29 cellular contexts compared by ENCODE assay signal in the genomic region with DNA sequence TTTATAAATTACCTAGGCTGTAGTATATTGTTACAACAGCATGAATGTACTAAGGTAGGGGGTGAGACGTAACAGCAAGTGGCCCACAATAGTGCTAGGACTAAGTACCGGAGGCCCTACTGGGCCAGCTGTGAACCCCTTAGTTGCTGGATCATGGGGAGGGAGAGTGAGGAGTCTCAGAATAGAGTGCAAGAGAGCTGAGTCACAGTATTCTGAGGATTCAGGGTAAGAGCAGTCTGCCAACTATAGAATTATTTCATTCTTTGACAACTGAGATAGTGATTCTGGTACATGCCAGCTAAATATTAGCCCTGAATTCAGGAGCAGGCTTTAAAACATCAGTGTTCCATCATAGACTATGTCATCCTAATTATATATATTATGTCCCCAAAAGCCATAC.
DNase-seq lines count a peak whose midpoint lies in the region; ATAC-seq and TF ChIP-seq lines count a peak whose summit lies in the region.
"Had no signal": no experiment of that assay in that cellular context is flagged by ENCODE, and none has a peak within 500 bp of the region (broad histone marks: within the 10 kb centered on the region; RNA-seq: fewer than 3 reads in every experiment).

No MANE protein-coding gene starts in this region.

- POLR2A ChIA-PET in activated CD8-positive, alpha-beta T cell treated with anti-CD3 and anti-CD28 coated beads for 36 hours (lab: Charles Lee): no interaction called here

- in situ Hi-C loops in GM23248 (cut with MboI): no loop called here

- no peaks in the 10 kb centered on the region for H3F3A ChIP-seq in GM23248 (ENCODE audit: insufficient read depth)

- no peaks in the 10 kb centered on the region for H3K27me3 Mint-ChIP-seq in activated CD8-positive, alpha-beta T cell treated with anti-CD3 and anti-CD28 coated beads for 36 hours

- CTCF ChIA-PET in activated CD8-positive, alpha-beta T cell treated with anti-CD3 and anti-CD28 coated beads for 36 hours (lab: Charles Lee): no interaction called here

- no peak overlapping the region for H3K4me3 ChIP-seq in GM23248
- H3K4me3 ChIP-seq: SJSA1 had no signal

- 58 to 66% methylated on average over 2 of the region's 2 CpGs for WGBS in GM23248 (ENCODE audit: low coverage in 1 of 2, low lambda C conversion rate in 2 of 2, missing lambda C conversion rate in 2 of 2), 2 experiments

- no peak overlapping the region for H3K9ac ChIP-seq in GM23248

- no peaks in the 10 kb centered on the region for H3K9me2 ChIP-seq in GM23248 (ENCODE audit: insufficient read depth)

- H4K20me1 ChIP-seq in GM23248 (ENCODE audit: insufficient read depth): no peaks in the 10 kb centered on the region

- H3K27ac ChIP-seq in GM23248 (no peak overlapping the region), foreskin keratinocyte (no peak overlapping the region)
- H3K27ac ChIP-seq: SJSA1 had no signal

- no peak overlapping the region for H2AFZ ChIP-seq in GM23248

- ATAC-seq in foreskin keratinocyte (peak; percentile 28), GM18517 (IDR thresholded peaks at IDR 0.05; ENCODE audit: unreplicated experiment) (no peak), GM18520 (IDR thresholded peaks at IDR 0.05; ENCODE audit: unreplicated experiment) (no peak)
- ATAC-seq in activated CD8-positive, alpha-beta T cell treated with anti-CD3 and anti-CD28 coated beads for 36 hours: no peak
- ATAC-seq: Right ventricle myocardium inferior had no signal

- intact Hi-C loops in activated CD8-positive, alpha-beta T cell treated with anti-CD3 and anti-CD28 coated beads for 36 hours (cut with micrococcal nuclease): no loop called here

- H3K9me3 Mint-ChIP-seq in activated CD8-positive, alpha-beta T cell treated with anti-CD3 and anti-CD28 coated beads for 36 hours: no peaks in the 10 kb centered on the region

- H3K36me3 Mint-ChIP-seq in activated CD8-positive, alpha-beta T cell treated with anti-CD3 and anti-CD28 coated beads for 36 hours (ENCODE audit: low read depth): no peaks in the 10 kb centered on the region
- H3K36me3 Mint-ChIP-seq: CD14-positive monocyte; CD8-positive, alpha-beta memory T cell had no signal

- H3K27me3 ChIP-seq in GM23248 (replicated peaks; ENCODE audit: insufficient read depth) (no peaks in the 10 kb centered on the region), foreskin keratinocyte (no peaks in the 10 kb centered on the region)
- H3K27me3 ChIP-seq: BE2C, SJSA1 had no signal

- DNase-seq in GM23248 (peak; percentile 42), astrocyte of the hippocampus (ENCODE audit: low read depth, low spot score) (peak; percentile 20), dedifferentiated amniotic fluid mesenchymal stem cell (ENCODE audit: extremely low spot score) (peak; percentile 49), foreskin keratinocyte (peak in 1 of 2 donors; percentile 34), OCI-M2 (lab: John Stamatoyannopoulos, UW; ENCODE audit: unreplicated experiment) (no peak)
- no peak for DNase-seq in activated CD8-positive, alpha-beta T cell treated with anti-CD3 and anti-CD28 coated beads for 36 hours
- DNase-seq: 8988T; ACHN; BE2C; CD8-positive, alpha-beta memory T cell; DMS 273 treated with DMSO at 0.1 percent for 48 hours; DMS79; GF-D8; GOT3; HCEC 1CT; IMR-90; KG1; MM.1S; NCI-H1694 treated with DMSO at 0.1 percent for 48 hours; NCI-H2081; NCI-H2227 treated with DMSO at 0.1 percent for 48 hours; NCI-H510A; NCI-H69; OCI-M1 had no signal

- H3K9me3 ChIP-seq in GM23248 (ENCODE audit: low read depth): no peaks in the 10 kb centered on the region
- H3K9me3 ChIP-seq: BE2C, SJSA1 had no signal

- H3K79me2 ChIP-seq in GM23248 (ENCODE audit: insufficient read depth): no peaks in the 10 kb centered on the region

- no peak overlapping the region for H3K27ac Mint-ChIP-seq in activated CD8-positive, alpha-beta T cell treated with anti-CD3 and anti-CD28 coated beads for 36 hours
- H3K27ac Mint-ChIP-seq: CD14-positive monocyte; CD8-positive, alpha-beta memory T cell had no signal

- no peak overlapping the region for H3K4me3 Mint-ChIP-seq in activated CD8-positive, alpha-beta T cell treated with anti-CD3 and anti-CD28 coated beads for 36 hours
- H3K4me3 Mint-ChIP-seq: CD14-positive monocyte; CD8-positive, alpha-beta memory T cell had no signal

- H3K4me1 Mint-ChIP-seq in activated CD8-positive, alpha-beta T cell treated with anti-CD3 and anti-CD28 coated beads for 36 hours (ENCODE audit: low read depth): no peaks in the 10 kb centered on the region

- H3K4me1 ChIP-seq in GM23248 (ENCODE audit: insufficient read depth) (no peaks in the 10 kb centered on the region), foreskin keratinocyte (peaks cover 6% of the 10 kb centered on the region)
- H3K4me1 ChIP-seq: BE2C, SJSA1 had no signal

- H3K36me3 ChIP-seq in GM23248 (ENCODE audit: low read depth): no peaks in the 10 kb centered on the region
- H3K36me3 ChIP-seq: BE2C, SJSA1 had no signal

- no peak overlapping the region for H3K4me2 ChIP-seq in GM23248 (ENCODE audit: unreplicated experiment)

- TF ChIP-seq CTCF in foreskin keratinocyte (conservative IDR thresholded peaks at IDR 0.05): no peak
- no peak for TF ChIP-seq CTCF in activated CD8-positive, alpha-beta T cell treated with anti-CD3 and anti-CD28 coated beads for 36 hours (IDR thresholded peaks at IDR 0.05)

Comparison
In these comparisons a context has a peak if more than half of its experiments do, and no peak if none do; other contexts are left out.
1. DNase-seq: peak in GM23248 (single experiment), astrocyte of the hippocampus (single experiment) and dedifferentiated amniotic fluid mesenchymal stem cell (single experiment); none in OCI-M2 (single experiment) and activated CD8-positive, alpha-beta T cell treated with anti-CD3 and anti-CD28 coated beads for 36 hours (single experiment).